In genomic region chr9:38339087-38339486, GRCh38 we compare ENCODE assay signal across 10 cellular contexts. TPM values are rescaled to one million over a fixed set of nuclear protein-coding genes. Genes with fewer than 3 reads are reported as not detected.
DNase-seq lines count a peak whose midpoint lies in the region; ATAC-seq and TF ChIP-seq lines count a peak whose summit lies in the region.
"Had no signal": no experiment of that assay in that cellular context is flagged by ENCODE, and none has a peak within 500 bp of the region (broad histone marks: within the 10 kb centered on the region; RNA-seq: fewer than 3 reads in every experiment).

No MANE protein-coding gene starts in this region.

- ATAC-seq in left colon, result no peak

- peak; percentile 65 for DNase-seq in GM12865 (ENCODE audit: low read depth)
- peak; percentile 83 for DNase-seq in H4 (ENCODE audit: low spot score)
- peak; percentile 90 for DNase-seq in SKM-1 treated with dmso at 0.1 percent for 144 hours (lab: John Stamatoyannopoulos, UW; ENCODE audit: unreplicated experiment)
- DNase-seq in immature natural killer cell, result peak; percentile 35 to 49 (median 44)
- DNase-seq in left colon, result no peak
- DNase-seq in DMS53 treated with DMSO at 0.1 percent for 48 hours (lab: John Stamatoyannopoulos, UW; ENCODE audit: unreplicated experiment), result no peak
- no peak for DNase-seq in NCI-H526 (lab: John Stamatoyannopoulos, UW)
- no peak for DNase-seq in mucosa of gallbladder (ENCODE audit: low spot score)

- no peaks in the 10 kb centered on the region for H3K9me3 Mint-ChIP-seq in immature natural killer cell
- H3K9me3 Mint-ChIP-seq: T-helper 1 cell treated with Interleukin-12 subunit alpha and Interleukin-12 subunit beta and Interleukin-4 antibody, amounts not matched to agents 30 μg/mL and 1 μg/mL, for 36 hours had no signal

- H3K4me3 ChIP-seq in GM12865 (ENCODE audit: low read depth, low read length), result no peak overlapping the region

- peaks cover 0 to 11% (median 3%) of the 10 kb centered on the region in 3 donors for H3K27me3 Mint-ChIP-seq in immature natural killer cell (ENCODE audit: low read depth in 3 of 3)

- TF ChIP-seq CTCF in GM12865 (IDR thresholded peaks at IDR 0.05; ENCODE audit: insufficient read depth, low read depth, low read length, missing control alignments), result no peak

- intact Hi-C loops in left colon (cut with DNase I, micrococcal nuclease), result no loop called here

- peaks cover 13 to 16% of the 10 kb centered on the region in 2 donors for H3K4me1 Mint-ChIP-seq in immature natural killer cell

- peak overlapping the region in 2 of 6 donors; percentile 5 to 69 for H3K27ac Mint-ChIP-seq in immature natural killer cell
- H3K27ac Mint-ChIP-seq: IgD-negative memory B cell had no signal

- peak overlapping the region in 2 of 5 donors; percentile 26 to 68 for H3K4me3 Mint-ChIP-seq in immature natural killer cell
- H3K4me3 Mint-ChIP-seq: IgD-negative memory B cell; T-helper 1 cell treated with Interleukin-12 subunit alpha and Interleukin-12 subunit beta and Interleukin-4 antibody, amounts not matched to agents 30 μg/mL and 1 μg/mL, for 36 hours had no signal

- no peaks in the 10 kb centered on the region for H3K36me3 Mint-ChIP-seq in immature natural killer cell
- H3K36me3 Mint-ChIP-seq: IgD-negative memory B cell had no signal

RNA-seq across cellular contexts. Expression of gene ALDH1B1, which starts 53.4 kb away (rescaled TPM):
- total RNA-seq in H4 (2014; rRNA removed; shearing (Covaris generic)), result 19.5 and 29.5 TPM in 2 replicates
- 10 to 100 TPM in 2 of 3 donors, 1 to 10 TPM in 1; 8.8 to 14.2 (median 10.9) TPM for polyA plus RNA-seq in immature natural killer cell
- total RNA-seq in left colon, result 10 to 100 TPM; 34.7 to 53.9 TPM
- total RNA-seq in mucosa of gallbladder, result 146 TPM

Comparison
In these comparisons a context has a peak if more than half of its experiments do, and no peak if none do; other contexts are left out.
1. DNase-seq: peak in GM12865 (single experiment), H4 (single experiment), SKM-1 treated with dmso at 0.1 percent for 144 hours (single experiment) and immature natural killer cell (3 of 3); none in left colon (0 of 2), DMS53 treated with DMSO at 0.1 percent for 48 hours (single experiment), NCI-H526 (0 of 2) and mucosa of gallbladder (single experiment).